Comparison of ENCODE assay signal across 1 cellular context in the genomic region with DNA sequence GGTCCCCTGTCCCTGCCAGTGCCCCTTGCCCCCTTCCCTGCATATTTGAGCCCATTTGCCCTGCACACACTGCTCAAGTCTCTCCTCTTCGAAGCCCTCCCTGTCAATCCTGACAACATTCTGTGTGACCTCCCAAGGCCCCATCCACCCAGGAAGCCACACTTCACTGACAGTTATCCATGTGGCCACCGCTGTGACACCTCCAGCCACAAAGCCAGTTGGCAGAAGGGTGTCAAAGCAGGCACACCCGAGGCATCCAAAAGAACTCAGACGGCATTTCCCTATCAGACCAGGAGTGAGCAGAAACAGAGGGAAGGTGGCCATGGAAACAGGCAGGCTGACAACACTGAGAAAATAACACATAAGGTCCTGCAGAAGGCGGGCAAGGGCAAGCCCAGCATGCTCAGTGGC.
TF ChIP-seq lines count a peak whose summit lies in the region.

No MANE protein-coding gene starts in this region.

TF ChIP-seq in WTC11, 78 proteins besides CTCF, POLR2A, EP300 and RAD21 (continued from another document):
- TF ChIP-seq NR3C1 (CRISPR knock-in tag; conservative IDR thresholded peaks at IDR 0.05; ENCODE audit: low read depth) = no peak
- TF ChIP-seq, protein P1, sequence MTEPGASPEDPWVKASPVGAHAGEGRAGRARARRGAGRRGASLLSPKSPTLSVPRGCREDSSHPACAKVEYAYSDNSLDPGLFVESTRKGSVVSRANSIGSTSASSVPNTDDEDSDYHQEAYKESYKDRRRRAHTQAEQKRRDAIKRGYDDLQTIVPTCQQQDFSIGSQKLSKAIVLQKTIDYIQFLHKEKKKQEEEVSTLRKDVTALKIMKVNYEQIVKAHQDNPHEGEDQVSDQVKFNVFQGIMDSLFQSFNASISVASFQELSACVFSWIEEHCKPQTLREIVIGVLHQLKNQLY (CRISPR knock-in tag; IDR thresholded peaks at IDR 0.05) = no peak
- no peak for TF ChIP-seq NR2C2 (CRISPR knock-in tag; IDR thresholded peaks at IDR 0.05)
- no peak for TF ChIP-seq ZNF416 (CRISPR knock-in tag; IDR thresholded peaks at IDR 0.05)
- no peak for TF ChIP-seq ZNF423 (CRISPR knock-in tag; IDR thresholded peaks at IDR 0.05)
- TF ChIP-seq, protein P2, sequence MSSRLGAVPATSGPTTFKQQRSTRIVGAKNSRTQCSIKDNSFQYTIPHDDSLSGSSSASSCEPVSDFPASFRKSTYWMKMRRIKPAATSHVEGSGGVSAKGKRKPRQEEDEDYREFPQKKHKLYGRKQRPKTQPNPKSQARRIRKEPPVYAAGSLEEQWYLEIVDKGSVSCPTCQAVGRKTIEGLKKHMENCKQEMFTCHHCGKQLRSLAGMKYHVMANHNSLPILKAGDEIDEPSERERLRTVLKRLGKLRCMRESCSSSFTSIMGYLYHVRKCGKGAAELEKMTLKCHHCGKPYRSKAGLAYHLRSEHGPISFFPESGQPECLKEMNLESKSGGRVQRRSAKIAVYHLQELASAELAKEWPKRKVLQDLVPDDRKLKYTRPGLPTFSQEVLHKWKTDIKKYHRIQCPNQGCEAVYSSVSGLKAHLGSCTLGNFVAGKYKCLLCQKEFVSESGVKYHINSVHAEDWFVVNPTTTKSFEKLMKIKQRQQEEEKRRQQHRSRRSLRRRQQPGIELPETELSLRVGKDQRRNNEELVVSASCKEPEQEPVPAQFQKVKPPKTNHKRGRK (CRISPR knock-in tag; IDR thresholded peaks at IDR 0.05; ENCODE audit: borderline replicate concordance) = no peak
TF ChIP-seq in WTC11: peak in this region for 0.
